ENCODE assay signal across 1 cellular context in the genomic region with DNA sequence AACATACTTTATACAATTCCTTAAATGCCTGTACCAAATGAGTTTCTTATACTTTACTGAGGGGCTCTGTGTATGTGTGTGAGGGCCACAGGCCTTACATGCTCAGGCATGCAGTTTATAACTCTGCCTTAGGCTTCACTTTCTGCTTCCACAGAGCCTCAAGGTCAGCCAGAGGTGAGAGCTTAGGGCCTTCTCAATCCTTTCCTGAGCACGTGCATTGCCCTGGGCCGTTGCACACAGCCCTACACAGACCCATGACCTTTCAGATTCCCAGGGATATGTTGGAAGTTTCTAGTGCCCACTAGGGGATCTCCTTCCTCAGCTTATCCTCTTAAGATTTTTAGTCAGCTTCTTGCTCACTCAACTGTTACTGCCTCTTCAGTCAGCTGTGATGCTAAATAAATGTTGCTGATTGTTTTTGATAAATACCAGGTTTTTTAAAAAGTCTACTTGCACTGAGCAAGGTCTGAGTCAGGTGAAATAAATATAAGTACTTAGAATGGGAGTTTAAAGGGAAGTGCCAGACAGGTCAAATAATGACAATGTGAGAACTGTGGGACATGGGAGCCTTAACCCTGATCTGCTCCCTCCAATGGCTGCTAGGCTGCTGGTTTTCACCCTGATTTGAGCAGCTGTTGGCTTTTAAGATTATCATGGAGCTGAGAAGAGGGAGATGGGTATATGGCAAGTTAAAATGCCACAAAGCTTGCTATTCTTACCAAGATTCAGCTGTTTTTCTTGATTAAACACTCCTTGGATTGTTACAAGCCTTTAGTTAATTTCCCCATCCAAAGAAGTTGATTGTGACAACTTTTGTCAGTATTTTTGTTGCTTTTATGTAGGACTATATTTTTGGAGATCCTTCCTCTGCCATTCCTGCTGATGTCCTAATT.
TF ChIP-seq lines count a peak whose summit lies in the region.

No MANE protein-coding gene starts in this region.

TF ChIP-seq in H1, 55 proteins besides CTCF, POLR2A, EP300 and RAD21:
- no peak for TF ChIP-seq RBBP5 (IDR thresholded peaks at IDR 0.05; ENCODE audit: borderline replicate concordance, low read depth, low read length)
- TF ChIP-seq, protein P1, sequence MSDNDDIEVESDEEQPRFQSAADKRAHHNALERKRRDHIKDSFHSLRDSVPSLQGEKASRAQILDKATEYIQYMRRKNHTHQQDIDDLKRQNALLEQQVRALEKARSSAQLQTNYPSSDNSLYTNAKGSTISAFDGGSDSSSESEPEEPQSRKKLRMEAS (IDR thresholded peaks at IDR 0.05): 0 out of 2 replicates have a peak, but pooled peaks have one; percentile 31
